In genomic region chr2:241340621-241341163, GRCh38 we compare ENCODE assay signal across 15 cellular contexts. TPM values are rescaled to one million over a fixed set of nuclear protein-coding genes. Genes with fewer than 3 reads are reported as not detected.
DNase-seq lines count a peak whose midpoint lies in the region; ATAC-seq and TF ChIP-seq lines count a peak whose summit lies in the region.
"Had no signal": no experiment of that assay in that cellular context is flagged by ENCODE, and none has a peak within 500 bp of the region (broad histone marks: within the 10 kb centered on the region; RNA-seq: fewer than 3 reads in every experiment).

No MANE protein-coding gene starts in this region.

- no peaks in the 10 kb centered on the region for H3K27me3 Mint-ChIP-seq in stimulated activated naive CD8-positive, alpha-beta T cell treated with anti-CD3 and anti-CD28 coated beads, Interleukin-15, amount 100 ng/mL, for 72 hours
- no peaks in the 10 kb centered on the region for H3K27me3 Mint-ChIP-seq in activated naive CD8-positive, alpha-beta T cell treated with anti-CD3 and anti-CD28 coated beads, Interleukin-2, amount 10 ng/mL, durations not matched to agents 7 days and 5 days
- no peaks in the 10 kb centered on the region for H3K27me3 Mint-ChIP-seq in nephron progenitor cell (ENCODE audit: low read depth, poor library complexity)
- H3K27me3 Mint-ChIP-seq: B cell had no signal

- intact Hi-C loops in left ventricle myocardium inferior (cut with micrococcal nuclease): no loop called here

- H3K36me3 ChIP-seq in left ventricle myocardium inferior: peaks cover 73% of the 10 kb centered on the region

- no peaks in the 10 kb centered on the region for H3K9me3 ChIP-seq in left ventricle myocardium inferior (replicated peaks)

- ATAC-seq in stimulated activated naive CD8-positive, alpha-beta T cell treated with anti-CD3 and anti-CD28 coated beads, Interleukin-15, amount 100 ng/mL, for 72 hours: no peak
- ATAC-seq in stimulated activated naive CD8-positive, alpha-beta T cell treated with anti-CD3 and anti-CD28 coated beads, Interleukin-15, Interleukin-2, amounts not matched to agents 100 U/mL and 50 U/mL, for 24 hours: no peak
- peak; percentile 77 for ATAC-seq in activated naive CD8-positive, alpha-beta T cell treated with anti-CD3 and anti-CD28 coated beads, Interleukin-2, amount 10 ng/mL, durations not matched to agents 7 days and 5 days (ENCODE audit: low read depth)
- ATAC-seq in HG03280 (IDR thresholded peaks at IDR 0.05; ENCODE audit: unreplicated experiment): no peak
- ATAC-seq: activated CD4-positive, CD25-positive, alpha-beta regulatory T cell treated with anti-CD3 and anti-CD28 coated beads, Interleukin-2, amount 50 U/mL, for 24 hours; SK-N-SH treated with all-trans-retinoic acid at 6 μM for 48 hours had no signal

- no peaks in the 10 kb centered on the region for H3K9me3 Mint-ChIP-seq in stimulated activated naive CD8-positive, alpha-beta T cell treated with anti-CD3 and anti-CD28 coated beads, Interleukin-15, amount 100 ng/mL, for 72 hours
- H3K9me3 Mint-ChIP-seq in activated naive CD8-positive, alpha-beta T cell treated with anti-CD3 and anti-CD28 coated beads, Interleukin-2, amount 10 ng/mL, durations not matched to agents 7 days and 5 days: no peaks in the 10 kb centered on the region
- no peaks in the 10 kb centered on the region for H3K9me3 Mint-ChIP-seq in nephron progenitor cell

- H3K27ac ChIP-seq in left ventricle myocardium inferior (replicated peaks): no peak overlapping the region

- POLR2A ChIA-PET in activated naive CD8-positive, alpha-beta T cell treated with anti-CD3 and anti-CD28 coated beads, Interleukin-2, amount 10 ng/mL, durations not matched to agents 7 days and 5 days (lab: Charles Lee): interaction anchor here (0.8 to 1.2 kb wide), 2 partner anchors 16 to 25 kb away, joined by 4 to 8 read pairs; partner anchors contain the start of genes HDLBP and SEPTIN2

- H3K4me1 Mint-ChIP-seq in stimulated activated naive CD8-positive, alpha-beta T cell treated with anti-CD3 and anti-CD28 coated beads, Interleukin-15, amount 100 ng/mL, for 72 hours: peaks cover 32% of the 10 kb centered on the region
- H3K4me1 Mint-ChIP-seq in activated naive CD8-positive, alpha-beta T cell treated with anti-CD3 and anti-CD28 coated beads, Interleukin-2, amount 10 ng/mL, durations not matched to agents 7 days and 5 days: peaks cover 30% of the 10 kb centered on the region
- H3K4me1 Mint-ChIP-seq in nephron progenitor cell: no peaks in the 10 kb centered on the region

- H3K27me3 ChIP-seq in left ventricle myocardium inferior (ENCODE audit: low read depth): no peaks in the 10 kb centered on the region

- H3K27ac Mint-ChIP-seq in stimulated activated naive CD8-positive, alpha-beta T cell treated with anti-CD3 and anti-CD28 coated beads, Interleukin-15, amount 100 ng/mL, for 72 hours: peak overlapping the region; percentile 68 to 90
- H3K27ac Mint-ChIP-seq in activated naive CD8-positive, alpha-beta T cell treated with anti-CD3 and anti-CD28 coated beads, Interleukin-2, amount 10 ng/mL, durations not matched to agents 7 days and 5 days: peak overlapping the region; percentile 62
- H3K27ac Mint-ChIP-seq in nephron progenitor cell: peak overlapping the region; percentile 2
- H3K27ac Mint-ChIP-seq: B cell had no signal

- H3K4me3 ChIP-seq in left ventricle myocardium inferior: no peak overlapping the region
- H3K4me3 ChIP-seq: coronary artery had no signal

- H3K36me3 Mint-ChIP-seq in activated naive CD8-positive, alpha-beta T cell treated with anti-CD3 and anti-CD28 coated beads, Interleukin-2, amount 10 ng/mL, durations not matched to agents 7 days and 5 days: peaks cover 35% of the 10 kb centered on the region
- H3K36me3 Mint-ChIP-seq in nephron progenitor cell (ENCODE audit: low read depth): peaks cover 87% of the 10 kb centered on the region

- TF ChIP-seq CTCF in nephron progenitor cell (IDR thresholded peaks at IDR 0.05): no peak
- TF ChIP-seq CTCF in left ventricle myocardium inferior (IDR thresholded peaks at IDR 0.05; ENCODE audit: borderline replicate concordance): no peak

- H3K4me1 ChIP-seq in left ventricle myocardium inferior: peaks cover 16% of the 10 kb centered on the region

- no peak for DNase-seq in stimulated activated naive CD8-positive, alpha-beta T cell treated with anti-CD3 and anti-CD28 coated beads, Interleukin-15, amount 100 ng/mL, for 72 hours
- DNase-seq in stimulated activated naive CD8-positive, alpha-beta T cell treated with anti-CD3 and anti-CD28 coated beads, Interleukin-15, Interleukin-2, amounts not matched to agents 100 U/mL and 50 U/mL, for 24 hours: no peak
- DNase-seq in activated naive CD8-positive, alpha-beta T cell treated with anti-CD3 and anti-CD28 coated beads, Interleukin-2, amount 10 ng/mL, durations not matched to agents 7 days and 5 days: no peak
- DNase-seq in nephron progenitor cell: no peak
- no peak for DNase-seq in left ventricle myocardium inferior
- DNase-seq in NCI-H69 (lab: John Stamatoyannopoulos, UW): no peak
- no peak for DNase-seq in NCI-H1930 (lab: John Stamatoyannopoulos, UW)
- DNase-seq: activated naive CD4-positive, alpha-beta T cell treated with Interleukin-2 at 50 U/mL for 16 hours; NCI-H2107; stimulated activated CD4-positive, alpha-beta T cell treated with anti-CD3 and anti-CD28 coated beads, Interleukin-4, amount 100 ng/mL, for 24 hours had no signal

- H3K4me3 Mint-ChIP-seq in stimulated activated naive CD8-positive, alpha-beta T cell treated with anti-CD3 and anti-CD28 coated beads, Interleukin-15, amount 100 ng/mL, for 72 hours: no peak overlapping the region
- peak overlapping the region; percentile 19 for H3K4me3 Mint-ChIP-seq in activated naive CD8-positive, alpha-beta T cell treated with anti-CD3 and anti-CD28 coated beads, Interleukin-2, amount 10 ng/mL, durations not matched to agents 7 days and 5 days
- H3K4me3 Mint-ChIP-seq in nephron progenitor cell: no peak overlapping the region
- H3K4me3 Mint-ChIP-seq: B cell had no signal

RNA-seq across cellular contexts. Expression of gene FARP2, which starts 15.4 kb away (rescaled TPM):
- 10 to 100 TPM; 17.7 to 18.3 TPM for total RNA-seq in activated naive CD8-positive, alpha-beta T cell treated with anti-CD3 and anti-CD28 coated beads, Interleukin-2, amount 10 ng/mL, durations not matched to agents 7 days and 5 days
- 16.5 TPM for total RNA-seq in left ventricle myocardium inferior

RNA-seq across cellular contexts. Expression of gene SEPTIN2, which starts 25.0 kb away (rescaled TPM):
- total RNA-seq in activated naive CD8-positive, alpha-beta T cell treated with anti-CD3 and anti-CD28 coated beads, Interleukin-2, amount 10 ng/mL, durations not matched to agents 7 days and 5 days: 100 to 1,000 TPM; 259 to 275 TPM
- 187 TPM for total RNA-seq in left ventricle myocardium inferior

RNA-seq across cellular contexts. Expression of gene HDLBP, which starts 25.2 kb away (rescaled TPM):
- total RNA-seq in activated naive CD8-positive, alpha-beta T cell treated with anti-CD3 and anti-CD28 coated beads, Interleukin-2, amount 10 ng/mL, durations not matched to agents 7 days and 5 days: 100 to 1,000 TPM; 158 TPM
- 365 TPM for total RNA-seq in left ventricle myocardium inferior

Comparison
In these comparisons a context has a peak if more than half of its experiments do, and no peak if none do; other contexts are left out.
1. H3K27ac Mint-ChIP-seq: peak in every context shown above with its lines; median percentile 79 in stimulated activated naive CD8-positive, alpha-beta T cell treated with anti-CD3 and anti-CD28 coated beads, Interleukin-15, amount 100 ng/mL, for 72 hours; 62 in activated naive CD8-positive, alpha-beta T cell treated with anti-CD3 and anti-CD28 coated beads, Interleukin-2, amount 10 ng/mL, durations not matched to agents 7 days and 5 days; 2 in nephron progenitor cell.